Comparison of ENCODE assay signal across 1 cellular context in the genomic region with DNA sequence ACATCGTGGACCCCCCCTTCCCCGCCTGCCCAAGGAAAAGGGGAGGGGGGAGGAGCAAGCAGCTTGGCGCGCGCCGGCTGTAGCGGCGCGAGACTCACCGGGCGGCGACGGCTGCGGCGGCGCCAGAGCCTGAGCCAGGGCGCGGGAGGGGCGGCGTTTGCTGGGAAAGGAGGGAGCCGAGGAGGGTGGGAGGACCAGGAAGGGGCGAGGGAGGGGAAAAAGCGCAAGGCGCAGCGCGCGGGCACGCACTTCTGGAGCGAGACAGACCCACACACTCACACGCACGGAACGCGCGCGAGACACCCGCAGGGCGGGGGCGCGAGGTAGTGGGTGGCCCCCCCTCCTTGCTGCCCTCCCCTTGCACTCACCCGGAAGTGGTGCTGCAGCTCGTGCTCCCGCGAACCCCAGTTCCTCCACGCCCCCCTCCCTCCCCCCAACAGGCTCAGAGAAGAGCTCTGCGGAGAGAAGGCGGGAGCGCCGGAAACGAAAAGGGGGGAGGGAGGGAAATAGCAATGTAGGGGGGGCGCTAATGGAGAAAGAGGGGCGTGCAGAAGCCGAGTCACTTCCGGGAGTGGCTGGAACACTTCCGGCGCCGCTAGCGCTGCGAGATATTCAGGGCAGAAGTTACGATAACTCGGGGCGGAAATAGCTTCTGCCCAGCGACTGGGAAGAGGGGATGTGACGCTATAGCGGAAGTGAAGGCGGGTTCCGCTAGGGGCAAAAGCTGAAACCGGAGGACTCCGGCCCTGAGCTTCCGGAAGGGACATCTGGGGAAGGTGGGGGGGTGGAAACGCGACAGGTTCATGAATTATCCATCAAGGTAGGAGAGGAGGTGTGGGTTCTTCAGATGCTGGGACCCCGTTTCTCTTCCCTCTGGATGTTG.
TF ChIP-seq lines count a peak whose summit lies in the region.

A gene (minus strand): TSS at position 376 of the 883 bp plus-strand sequence. CDS start 9,855 bp downstream, outside the sequence.

TF ChIP-seq in K562, 482 proteins besides CTCF, POLR2A, EP300 and RAD21 (continued from another document and continues in another):
- TF ChIP-seq, protein P1, sequence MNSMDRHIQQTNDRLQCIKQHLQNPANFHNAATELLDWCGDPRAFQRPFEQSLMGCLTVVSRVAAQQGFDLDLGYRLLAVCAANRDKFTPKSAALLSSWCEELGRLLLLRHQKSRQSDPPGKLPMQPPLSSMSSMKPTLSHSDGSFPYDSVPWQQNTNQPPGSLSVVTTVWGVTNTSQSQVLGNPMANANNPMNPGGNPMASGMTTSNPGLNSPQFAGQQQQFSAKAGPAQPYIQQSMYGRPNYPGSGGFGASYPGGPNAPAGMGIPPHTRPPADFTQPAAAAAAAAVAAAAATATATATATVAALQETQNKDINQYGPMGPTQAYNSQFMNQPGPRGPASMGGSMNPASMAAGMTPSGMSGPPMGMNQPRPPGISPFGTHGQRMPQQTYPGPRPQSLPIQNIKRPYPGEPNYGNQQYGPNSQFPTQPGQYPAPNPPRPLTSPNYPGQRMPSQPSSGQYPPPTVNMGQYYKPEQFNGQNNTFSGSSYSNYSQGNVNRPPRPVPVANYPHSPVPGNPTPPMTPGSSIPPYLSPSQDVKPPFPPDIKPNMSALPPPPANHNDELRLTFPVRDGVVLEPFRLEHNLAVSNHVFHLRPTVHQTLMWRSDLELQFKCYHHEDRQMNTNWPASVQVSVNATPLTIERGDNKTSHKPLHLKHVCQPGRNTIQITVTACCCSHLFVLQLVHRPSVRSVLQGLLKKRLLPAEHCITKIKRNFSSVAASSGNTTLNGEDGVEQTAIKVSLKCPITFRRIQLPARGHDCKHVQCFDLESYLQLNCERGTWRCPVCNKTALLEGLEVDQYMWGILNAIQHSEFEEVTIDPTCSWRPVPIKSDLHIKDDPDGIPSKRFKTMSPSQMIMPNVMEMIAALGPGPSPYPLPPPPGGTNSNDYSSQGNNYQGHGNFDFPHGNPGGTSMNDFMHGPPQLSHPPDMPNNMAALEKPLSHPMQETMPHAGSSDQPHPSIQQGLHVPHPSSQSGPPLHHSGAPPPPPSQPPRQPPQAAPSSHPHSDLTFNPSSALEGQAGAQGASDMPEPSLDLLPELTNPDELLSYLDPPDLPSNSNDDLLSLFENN (IDR thresholded peaks at IDR 0.05; ENCODE audit: low read depth in 2 of 2, low read length in 2 of 2) = no peak; a peak in 1 of 4 replicates
- TF ChIP-seq SIN3A (IDR thresholded peaks at IDR 0.05; ENCODE audit: borderline replicate concordance in 2 of 2, control insufficient read depth in 1 of 2, low read depth in 2 of 2, low read length in 2 of 2) = peak in 1 of 2 experiments; percentile 67; a peak in 1 of 4 replicates
- no peak for TF ChIP-seq ZNF143 (CRISPR knock-in tag; IDR thresholded peaks at IDR 0.05)
- no peak for TF ChIP-seq ZNF217 (CRISPR knock-in tag; IDR thresholded peaks at IDR 0.05)
- TF ChIP-seq TCF7 (IDR thresholded peaks at IDR 0.05; ENCODE audit: borderline replicate concordance) = no peak
- TF ChIP-seq RCOR1 (IDR thresholded peaks at IDR 0.05; ENCODE audit: borderline replicate concordance in 1 of 2, low read depth in 2 of 2, low read length in 2 of 2) = no peak
- no peak for TF ChIP-seq RBM34 (IDR thresholded peaks at IDR 0.05; ENCODE audit: borderline replicate concordance, insufficient read depth, low read length)
- 0 out of 4 replicates have a peak, but pooled peaks of 1 of the 2 experiments have one; percentile 56 for TF ChIP-seq HDAC1 (IDR thresholded peaks at IDR 0.05)
- no peak for TF ChIP-seq ZNF224 (CRISPR knock-in tag; IDR thresholded peaks at IDR 0.05)
- TF ChIP-seq SMAD2 (IDR thresholded peaks at IDR 0.05; ENCODE audit: low read depth, low read length) = no peak
- no peak for TF ChIP-seq E2F3 (CRISPR knock-in tag; IDR thresholded peaks at IDR 0.05)
- no peak for TF ChIP-seq PHF21A (IDR thresholded peaks at IDR 0.05; ENCODE audit: borderline replicate concordance, low read depth)
- no peak for TF ChIP-seq PHB (CRISPR knock-in tag; IDR thresholded peaks at IDR 0.05)
- TF ChIP-seq, protein P2, sequence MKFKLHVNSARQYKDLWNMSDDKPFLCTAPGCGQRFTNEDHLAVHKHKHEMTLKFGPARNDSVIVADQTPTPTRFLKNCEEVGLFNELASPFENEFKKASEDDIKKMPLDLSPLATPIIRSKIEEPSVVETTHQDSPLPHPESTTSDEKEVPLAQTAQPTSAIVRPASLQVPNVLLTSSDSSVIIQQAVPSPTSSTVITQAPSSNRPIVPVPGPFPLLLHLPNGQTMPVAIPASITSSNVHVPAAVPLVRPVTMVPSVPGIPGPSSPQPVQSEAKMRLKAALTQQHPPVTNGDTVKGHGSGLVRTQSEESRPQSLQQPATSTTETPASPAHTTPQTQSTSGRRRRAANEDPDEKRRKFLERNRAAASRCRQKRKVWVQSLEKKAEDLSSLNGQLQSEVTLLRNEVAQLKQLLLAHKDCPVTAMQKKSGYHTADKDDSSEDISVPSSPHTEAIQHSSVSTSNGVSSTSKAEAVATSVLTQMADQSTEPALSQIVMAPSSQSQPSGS (CRISPR knock-in tag; IDR thresholded peaks at IDR 0.05) = no peak
- TF ChIP-seq ZNF175 (CRISPR knock-in tag; IDR thresholded peaks at IDR 0.05; ENCODE audit: low read depth) = no peak
- no peak for TF ChIP-seq NFIX (CRISPR knock-in tag; IDR thresholded peaks at IDR 0.05; ENCODE audit: low read depth)
- TF ChIP-seq ILK (tag; IDR thresholded peaks at IDR 0.05; ENCODE audit: borderline replicate concordance, low read depth) = no peak
- TF ChIP-seq, protein P3, sequence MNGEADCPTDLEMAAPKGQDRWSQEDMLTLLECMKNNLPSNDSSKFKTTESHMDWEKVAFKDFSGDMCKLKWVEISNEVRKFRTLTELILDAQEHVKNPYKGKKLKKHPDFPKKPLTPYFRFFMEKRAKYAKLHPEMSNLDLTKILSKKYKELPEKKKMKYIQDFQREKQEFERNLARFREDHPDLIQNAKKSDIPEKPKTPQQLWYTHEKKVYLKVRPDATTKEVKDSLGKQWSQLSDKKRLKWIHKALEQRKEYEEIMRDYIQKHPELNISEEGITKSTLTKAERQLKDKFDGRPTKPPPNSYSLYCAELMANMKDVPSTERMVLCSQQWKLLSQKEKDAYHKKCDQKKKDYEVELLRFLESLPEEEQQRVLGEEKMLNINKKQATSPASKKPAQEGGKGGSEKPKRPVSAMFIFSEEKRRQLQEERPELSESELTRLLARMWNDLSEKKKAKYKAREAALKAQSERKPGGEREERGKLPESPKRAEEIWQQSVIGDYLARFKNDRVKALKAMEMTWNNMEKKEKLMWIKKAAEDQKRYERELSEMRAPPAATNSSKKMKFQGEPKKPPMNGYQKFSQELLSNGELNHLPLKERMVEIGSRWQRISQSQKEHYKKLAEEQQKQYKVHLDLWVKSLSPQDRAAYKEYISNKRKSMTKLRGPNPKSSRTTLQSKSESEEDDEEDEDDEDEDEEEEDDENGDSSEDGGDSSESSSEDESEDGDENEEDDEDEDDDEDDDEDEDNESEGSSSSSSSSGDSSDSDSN (IDR thresholded peaks at IDR 0.05; ENCODE audit: borderline replicate concordance in 1 of 2, low read depth in 2 of 2, low read length in 2 of 2) = no peak; a peak in 1 of 4 replicates
- TF ChIP-seq HDGF (IDR thresholded peaks at IDR 0.05) = no peak
- no peak for TF ChIP-seq SRSF7 (optimal IDR thresholded peaks at IDR 0.05; ENCODE audit: low read depth, low read length)
- no peak for TF ChIP-seq OTX1 (CRISPR knock-in tag; IDR thresholded peaks at IDR 0.05)
- TF ChIP-seq, protein P4, sequence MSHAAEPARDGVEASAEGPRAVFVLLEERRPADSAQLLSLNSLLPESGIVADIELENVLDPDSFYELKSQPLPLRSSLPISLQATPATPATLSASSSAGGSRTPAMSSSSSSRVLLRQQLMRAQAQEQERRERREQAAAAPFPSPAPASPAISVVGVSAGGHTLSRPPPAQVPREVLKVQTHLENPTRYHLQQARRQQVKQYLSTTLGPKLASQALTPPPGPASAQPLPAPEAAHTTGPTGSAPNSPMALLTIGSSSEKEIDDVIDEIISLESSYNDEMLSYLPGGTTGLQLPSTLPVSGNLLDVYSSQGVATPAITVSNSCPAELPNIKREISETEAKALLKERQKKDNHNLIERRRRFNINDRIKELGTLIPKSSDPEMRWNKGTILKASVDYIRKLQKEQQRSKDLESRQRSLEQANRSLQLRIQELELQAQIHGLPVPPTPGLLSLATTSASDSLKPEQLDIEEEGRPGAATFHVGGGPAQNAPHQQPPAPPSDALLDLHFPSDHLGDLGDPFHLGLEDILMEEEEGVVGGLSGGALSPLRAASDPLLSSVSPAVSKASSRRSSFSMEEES (CRISPR knock-in tag; IDR thresholded peaks at IDR 0.05) = no peak
- no peak for TF ChIP-seq MECOM (CRISPR knock-in tag; IDR thresholded peaks at IDR 0.05)
- peak; percentile 55; the same call in 1 of the 2 replicates for TF ChIP-seq ELF4 (CRISPR knock-in tag; IDR thresholded peaks at IDR 0.05)
- TF ChIP-seq, protein P5, sequence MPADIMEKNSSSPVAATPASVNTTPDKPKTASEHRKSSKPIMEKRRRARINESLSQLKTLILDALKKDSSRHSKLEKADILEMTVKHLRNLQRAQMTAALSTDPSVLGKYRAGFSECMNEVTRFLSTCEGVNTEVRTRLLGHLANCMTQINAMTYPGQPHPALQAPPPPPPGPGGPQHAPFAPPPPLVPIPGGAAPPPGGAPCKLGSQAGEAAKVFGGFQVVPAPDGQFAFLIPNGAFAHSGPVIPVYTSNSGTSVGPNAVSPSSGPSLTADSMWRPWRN (IDR thresholded peaks at IDR 0.05; ENCODE audit: low read depth) = no peak
- TF ChIP-seq ELF1 (tag; IDR thresholded peaks at IDR 0.05) = peak; percentile 99
- TF ChIP-seq NR2C1 (IDR thresholded peaks at IDR 0.05) = peak; percentile 98
- peak; percentile 98 for TF ChIP-seq NR2C1 (tag; IDR thresholded peaks at IDR 0.05)
- TF ChIP-seq RBM17 (IDR thresholded peaks at IDR 0.05; ENCODE audit: borderline replicate concordance, low read depth, low read length) = no peak
- TF ChIP-seq TAF1 (IDR thresholded peaks at IDR 0.05; ENCODE audit: control insufficient read depth, extremely low read depth, insufficient read depth, low read length, severe bottlenecking) = peak; percentile 58
- TF ChIP-seq MEF2A (IDR thresholded peaks at IDR 0.05; ENCODE audit: control insufficient read depth, low read depth, low read length) = no peak
- TF ChIP-seq POU5F1 (IDR thresholded peaks at IDR 0.05; ENCODE audit: borderline replicate concordance, low read depth, low read length, partially characterized antibody) = peak; percentile 77
- TF ChIP-seq KAT7 (CRISPR knock-in tag; IDR thresholded peaks at IDR 0.05; ENCODE audit: borderline replicate concordance) = 0 out of 2 replicates have a peak, but pooled peaks have one; percentile 48
- no peak; the same call in 1 of the 2 replicates for TF ChIP-seq ZEB2 (IDR thresholded peaks at IDR 0.05)
- TF ChIP-seq, protein P6, sequence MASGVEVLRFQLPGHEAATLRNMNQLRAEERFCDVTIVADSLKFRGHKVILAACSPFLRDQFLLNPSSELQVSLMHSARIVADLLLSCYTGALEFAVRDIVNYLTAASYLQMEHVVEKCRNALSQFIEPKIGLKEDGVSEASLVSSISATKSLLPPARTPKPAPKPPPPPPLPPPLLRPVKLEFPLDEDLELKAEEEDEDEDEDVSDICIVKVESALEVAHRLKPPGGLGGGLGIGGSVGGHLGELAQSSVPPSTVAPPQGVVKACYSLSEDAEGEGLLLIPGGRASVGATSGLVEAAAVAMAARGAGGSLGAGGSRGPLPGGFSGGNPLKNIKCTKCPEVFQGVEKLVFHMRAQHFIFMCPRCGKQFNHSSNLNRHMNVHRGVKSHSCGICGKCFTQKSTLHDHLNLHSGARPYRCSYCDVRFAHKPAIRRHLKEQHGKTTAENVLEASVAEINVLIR (CRISPR knock-in tag; IDR thresholded peaks at IDR 0.05) = peak; percentile 91
- TF ChIP-seq, protein P7, sequence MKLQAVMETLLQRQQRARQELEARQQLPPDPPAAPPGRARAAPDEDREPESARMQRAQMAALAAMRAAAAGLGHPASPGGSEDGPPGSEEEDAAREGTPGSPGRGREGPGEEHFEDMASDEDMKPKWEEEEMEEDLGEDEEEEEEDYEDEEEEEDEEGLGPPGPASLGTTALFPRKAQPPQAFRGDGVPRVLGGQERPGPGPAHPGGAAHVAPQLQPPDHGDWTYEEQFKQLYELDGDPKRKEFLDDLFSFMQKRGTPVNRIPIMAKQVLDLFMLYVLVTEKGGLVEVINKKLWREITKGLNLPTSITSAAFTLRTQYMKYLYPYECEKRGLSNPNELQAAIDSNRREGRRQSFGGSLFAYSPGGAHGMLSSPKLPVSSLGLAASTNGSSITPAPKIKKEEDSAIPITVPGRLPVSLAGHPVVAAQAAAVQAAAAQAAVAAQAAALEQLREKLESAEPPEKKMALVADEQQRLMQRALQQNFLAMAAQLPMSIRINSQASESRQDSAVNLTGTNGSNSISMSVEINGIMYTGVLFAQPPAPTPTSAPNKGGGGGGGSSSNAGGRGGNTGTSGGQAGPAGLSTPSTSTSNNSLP (IDR thresholded peaks at IDR 0.05; ENCODE audit: borderline replicate concordance, low read depth, low read length) = no peak
- TF ChIP-seq, protein P8, sequence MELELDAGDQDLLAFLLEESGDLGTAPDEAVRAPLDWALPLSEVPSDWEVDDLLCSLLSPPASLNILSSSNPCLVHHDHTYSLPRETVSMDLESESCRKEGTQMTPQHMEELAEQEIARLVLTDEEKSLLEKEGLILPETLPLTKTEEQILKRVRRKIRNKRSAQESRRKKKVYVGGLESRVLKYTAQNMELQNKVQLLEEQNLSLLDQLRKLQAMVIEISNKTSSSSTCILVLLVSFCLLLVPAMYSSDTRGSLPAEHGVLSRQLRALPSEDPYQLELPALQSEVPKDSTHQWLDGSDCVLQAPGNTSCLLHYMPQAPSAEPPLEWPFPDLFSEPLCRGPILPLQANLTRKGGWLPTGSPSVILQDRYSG (tag; conservative IDR thresholded peaks at IDR 0.05; ENCODE audit: low read depth) = no peak
- no peak for TF ChIP-seq ZNF780A (CRISPR knock-in tag; IDR thresholded peaks at IDR 0.05)
- TF ChIP-seq, protein P9, sequence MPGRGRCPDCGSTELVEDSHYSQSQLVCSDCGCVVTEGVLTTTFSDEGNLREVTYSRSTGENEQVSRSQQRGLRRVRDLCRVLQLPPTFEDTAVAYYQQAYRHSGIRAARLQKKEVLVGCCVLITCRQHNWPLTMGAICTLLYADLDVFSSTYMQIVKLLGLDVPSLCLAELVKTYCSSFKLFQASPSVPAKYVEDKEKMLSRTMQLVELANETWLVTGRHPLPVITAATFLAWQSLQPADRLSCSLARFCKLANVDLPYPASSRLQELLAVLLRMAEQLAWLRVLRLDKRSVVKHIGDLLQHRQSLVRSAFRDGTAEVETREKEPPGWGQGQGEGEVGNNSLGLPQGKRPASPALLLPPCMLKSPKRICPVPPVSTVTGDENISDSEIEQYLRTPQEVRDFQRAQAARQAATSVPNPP (IDR thresholded peaks at IDR 0.05; ENCODE audit: borderline replicate concordance, insufficient read depth, insufficient read length) = no peak
- TF ChIP-seq KAT2B (IDR thresholded peaks at IDR 0.05; ENCODE audit: low read depth, low read length) = no peak
- TF ChIP-seq RFX7 (CRISPR knock-in tag; IDR thresholded peaks at IDR 0.05) = no peak
- no peak; the same call in 1 of the 2 replicates for TF ChIP-seq NFRKB (IDR thresholded peaks at IDR 0.05; ENCODE audit: low read depth)
- TF ChIP-seq TAL1 (IDR thresholded peaks at IDR 0.05) = no peak
- peak; percentile 54 for TF ChIP-seq HDAC3 (IDR thresholded peaks at IDR 0.05; ENCODE audit: borderline replicate concordance, partially characterized antibody)
- TF ChIP-seq DDX20 (tag; IDR thresholded peaks at IDR 0.05; ENCODE audit: low read depth) = no peak
- 0 out of 2 replicates have a peak, but pooled peaks have one; percentile 24 for TF ChIP-seq MTA2 (IDR thresholded peaks at IDR 0.05; ENCODE audit: low read depth)
- no peak for TF ChIP-seq CBFA2T3 (IDR thresholded peaks at IDR 0.05)
- TF ChIP-seq ZNF436 (CRISPR knock-in tag; IDR thresholded peaks at IDR 0.05) = no peak
- TF ChIP-seq ZSCAN29 (IDR thresholded peaks at IDR 0.05) = no peak
- no peak for TF ChIP-seq BACH1 (tag; IDR thresholded peaks at IDR 0.05)
- TF ChIP-seq ZNF75A (CRISPR knock-in tag; IDR thresholded peaks at IDR 0.05) = no peak
